In the genomic region with DNA sequence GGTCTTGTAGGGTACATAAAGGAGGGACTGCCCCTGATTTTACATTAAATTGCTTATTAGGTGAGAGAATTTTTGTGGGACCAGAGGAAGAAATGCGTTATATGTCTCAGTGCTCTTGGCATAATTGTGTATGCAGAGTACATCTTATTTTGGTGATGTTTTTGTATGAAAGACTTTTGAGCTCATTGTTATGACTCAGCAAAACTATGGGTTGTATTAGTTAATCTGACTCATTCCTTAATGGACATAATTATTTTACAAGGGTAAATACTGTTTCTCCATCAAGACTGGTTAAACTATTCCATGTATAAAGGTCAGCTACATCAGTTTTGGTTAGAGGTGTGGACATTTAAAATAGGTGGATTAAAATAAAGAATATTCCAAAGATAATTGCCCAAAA, we compare ENCODE assay signal across 1 cellular context.
TF ChIP-seq lines count a peak whose summit lies in the region.

No MANE protein-coding gene starts in this region.

TF ChIP-seq in IMR-90, 13 proteins besides CTCF, POLR2A, EP300 and RAD21 (continued from another document):
- TF ChIP-seq, protein P1, sequence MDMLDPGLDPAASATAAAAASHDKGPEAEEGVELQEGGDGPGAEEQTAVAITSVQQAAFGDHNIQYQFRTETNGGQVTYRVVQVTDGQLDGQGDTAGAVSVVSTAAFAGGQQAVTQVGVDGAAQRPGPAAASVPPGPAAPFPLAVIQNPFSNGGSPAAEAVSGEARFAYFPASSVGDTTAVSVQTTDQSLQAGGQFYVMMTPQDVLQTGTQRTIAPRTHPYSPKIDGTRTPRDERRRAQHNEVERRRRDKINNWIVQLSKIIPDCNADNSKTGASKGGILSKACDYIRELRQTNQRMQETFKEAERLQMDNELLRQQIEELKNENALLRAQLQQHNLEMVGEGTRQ (IDR thresholded peaks at IDR 0.05; ENCODE audit: low read depth, low read length): no peak
- TF ChIP-seq MAZ (IDR thresholded peaks at IDR 0.05; ENCODE audit: borderline replicate concordance, low read depth, low read length) (no peak), FOS (IDR thresholded peaks at IDR 0.05; ENCODE audit: low read depth, low read length) (peak; percentile 57; the same call in 1 of the 2 replicates)
- TF ChIP-seq, protein P2, sequence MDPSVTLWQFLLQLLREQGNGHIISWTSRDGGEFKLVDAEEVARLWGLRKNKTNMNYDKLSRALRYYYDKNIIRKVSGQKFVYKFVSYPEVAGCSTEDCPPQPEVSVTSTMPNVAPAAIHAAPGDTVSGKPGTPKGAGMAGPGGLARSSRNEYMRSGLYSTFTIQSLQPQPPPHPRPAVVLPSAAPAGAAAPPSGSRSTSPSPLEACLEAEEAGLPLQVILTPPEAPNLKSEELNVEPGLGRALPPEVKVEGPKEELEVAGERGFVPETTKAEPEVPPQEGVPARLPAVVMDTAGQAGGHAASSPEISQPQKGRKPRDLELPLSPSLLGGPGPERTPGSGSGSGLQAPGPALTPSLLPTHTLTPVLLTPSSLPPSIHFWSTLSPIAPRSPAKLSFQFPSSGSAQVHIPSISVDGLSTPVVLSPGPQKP (IDR thresholded peaks at IDR 0.05; ENCODE audit: borderline replicate concordance, low read depth, low read length): no peak
